Comparison of ENCODE assay signal across 31 cellular contexts in the genomic region with DNA sequence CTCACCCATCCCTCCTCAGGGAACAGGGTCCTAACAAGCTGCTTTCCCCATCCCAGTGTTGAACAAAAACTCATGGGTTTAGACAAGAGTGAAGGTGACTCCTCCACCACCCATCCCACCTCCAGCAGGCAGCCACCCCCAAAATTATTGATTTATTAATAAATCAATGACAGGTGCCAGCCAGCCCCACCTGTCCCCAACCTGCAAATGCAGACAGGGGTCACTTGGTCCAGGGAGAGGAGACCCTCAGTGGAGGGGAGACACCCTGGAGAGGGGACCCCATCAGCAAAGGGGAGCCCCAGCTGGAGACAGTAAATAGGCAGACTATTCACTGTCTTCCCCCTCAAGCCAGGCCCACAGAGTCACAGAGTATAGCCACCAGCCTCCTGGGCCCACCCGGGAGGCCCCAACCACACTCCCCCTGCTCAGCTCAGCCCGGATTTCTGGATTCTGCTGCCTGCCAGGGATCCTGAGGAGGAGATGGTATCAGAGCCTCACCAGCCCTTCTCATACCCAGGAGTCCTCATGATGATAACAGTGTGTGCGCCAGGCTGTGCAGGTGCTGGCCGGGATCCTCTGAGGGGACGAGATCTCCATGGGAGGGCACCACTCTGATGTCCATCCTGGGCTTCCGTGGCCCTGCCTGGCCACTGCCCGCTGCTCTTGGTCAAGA.
"Had no signal": no experiment of that assay in that cellular context is flagged by ENCODE, and none has a peak within 500 bp of the region (broad histone marks: within the 10 kb centered on the region; RNA-seq: fewer than 3 reads in every experiment).

No MANE protein-coding gene starts in this region.

- H3K36me3 ChIP-seq: brain microvascular endothelial cell, esophagus muscularis mucosa, lower lobe of right lung, sigmoid colon, stomach, thyroid gland, upper lobe of right lung, WERI-Rb-1 had no signal

- H3K4me1 ChIP-seq: foreskin keratinocyte had no signal

- H3K27ac ChIP-seq: brain microvascular endothelial cell, esophagus muscularis mucosa, foreskin keratinocyte, lower lobe of right lung, sigmoid colon, stomach, thyroid gland, upper lobe of right lung, WERI-Rb-1 had no signal

- DNase-seq: activated CD4-positive, alpha-beta memory T cell treated with anti-CD3 and anti-CD28 coated beads for 36 hours; activated CD4-positive, alpha-beta T cell treated with anti-CD3 and anti-CD28 coated beads, Interleukin-2, amount 10 ng/mL, durations not matched to agents 24 days and 14 days; activated CD8-positive, alpha-beta memory T cell treated with anti-CD3 and anti-CD28 coated beads, Interleukin-2, amount 50 U/mL, for 48 hours; activated gamma-delta T cell; activated naive CD4-positive, alpha-beta T cell treated with anti-CD3 and anti-CD28 coated beads, Interleukin-2, amount 50 U/mL, for 16 hours; activated T-cell treated with anti-CD3 and anti-CD28 coated beads, Interleukin-2, amount 50 U/mL, for 24 hours; amniotic stem cell; brain microvascular endothelial cell; caudate nucleus; endodermal cell; foreskin keratinocyte; islet precursor cell; lower lobe of right lung; mesenchymal stem cell; naive thymus-derived CD8-positive, alpha-beta T cell; occipital lobe; sigmoid colon; small intestine; stimulated activated CD4-positive, alpha-beta T cell treated with anti-CD3 and anti-CD28 coated beads, Interleukin-1b, Interleukin-23, amount 100 ng/mL, for 48 hours; stimulated activated CD4-positive, alpha-beta T cell treated with anti-CD3 and anti-CD28 coated beads, Interleukin-4, amount 100 ng/mL, for 4 hours; stimulated activated CD8-positive, alpha-beta memory T cell treated with anti-CD3 and anti-CD28 coated beads, Interleukin-4, amount 100 ng/mL, for 48 hours; stomach; SW 1271; T-helper 17 cell; T1000; thyroid gland; upper lobe of right lung; WERI-Rb-1 had no signal

- H3K4me3 ChIP-seq: esophagus muscularis mucosa, lower lobe of right lung, sigmoid colon, stomach, thyroid gland, upper lobe of right lung had no signal

- ATAC-seq: activated CD4-positive, CD25-positive, alpha-beta regulatory T cell treated with anti-CD3 and anti-CD28 coated beads, Interleukin-2, amount 50 U/mL, for 24 hours; foreskin keratinocyte; naive thymus-derived CD8-positive, alpha-beta T cell; stimulated activated memory B cell treated with anti-CD40 and anti-IgM and Interleukin-4, amounts not matched to agents 10 μg/mL and 1 μg/mL and 100 μg/mL, for 72 hours; T-helper 17 cell; upper lobe of right lung had no signal

- H3K9me3 ChIP-seq: esophagus muscularis mucosa, lower lobe of right lung, sigmoid colon, stomach, thyroid gland, upper lobe of right lung had no signal

- H3K27me3 ChIP-seq: brain microvascular endothelial cell, esophagus muscularis mucosa, foreskin keratinocyte, sigmoid colon, stomach, thyroid gland, upper lobe of right lung had no signal
